In the genomic region with DNA sequence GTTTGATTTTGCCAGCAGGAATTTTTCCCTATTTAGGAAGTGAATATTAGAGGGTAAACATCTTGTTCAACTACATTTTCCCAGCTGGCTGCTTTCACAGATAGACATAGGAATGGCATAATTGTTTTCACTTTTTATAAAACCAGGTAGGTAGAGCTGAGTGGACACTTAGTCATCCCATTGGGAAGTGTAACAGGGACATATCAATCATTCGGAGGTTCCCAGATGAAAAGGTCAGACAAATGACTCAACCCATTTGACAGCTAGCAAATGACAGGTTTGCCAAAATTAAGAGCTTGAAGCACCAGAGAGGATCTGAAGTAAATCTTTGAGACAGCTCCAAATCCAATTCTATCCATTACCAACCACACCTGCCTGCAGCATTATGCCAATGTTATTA, we compare ENCODE assay signal across 21 cellular contexts.
DNase-seq lines count a peak whose midpoint lies in the region; ATAC-seq and TF ChIP-seq lines count a peak whose summit lies in the region.
"Had no signal": no experiment of that assay in that cellular context is flagged by ENCODE, and none has a peak within 500 bp of the region (broad histone marks: within the 10 kb centered on the region; RNA-seq: fewer than 3 reads in every experiment).

No MANE protein-coding gene starts in this region.

- H3K23me2 ChIP-seq in H9 (ENCODE audit: insufficient read length, low read depth, low read length, poor library complexity, severe bottlenecking), result no peaks in the 10 kb centered on the region

- no peak overlapping the region for H4K8ac ChIP-seq in H9 (replicated peaks; ENCODE audit: insufficient read length, low read depth, low read length)

- no peak for TF ChIP-seq EP300 in gastroesophageal sphincter (IDR thresholded peaks at IDR 0.05)

- intact Hi-C loops in MCF 10A (cut with micrococcal nuclease), result no loop called here

- H3K9ac ChIP-seq in H9 (ENCODE audit: extremely low read depth, insufficient read length, low read length), result no peak overlapping the region

- H3K23ac ChIP-seq in H9 (ENCODE audit: insufficient read length, low read depth, low read length), result peak overlapping the region; percentile 56

- H3K4me3 ChIP-seq in gastroesophageal sphincter, result no peak overlapping the region
- H3K4me3 ChIP-seq: lower lobe of right lung, tibial nerve had no signal

- TF ChIP-seq CTCF in H9 (conservative IDR thresholded peaks at IDR 0.05), result no peak
- no peak for TF ChIP-seq CTCF in MCF 10A (IDR thresholded peaks at IDR 0.05; ENCODE audit: unreplicated experiment)
- no peak for TF ChIP-seq CTCF in gastroesophageal sphincter (IDR thresholded peaks at IDR 0.05)

- no peak overlapping the region for H2BK15ac ChIP-seq in H9 (ENCODE audit: low read depth, low read length)

- H3K27ac Mint-ChIP-seq in H9 (no peak overlapping the region), MCF 10A (ENCODE audit: low read depth, unreplicated experiment) (no peak overlapping the region)
- H3K27ac Mint-ChIP-seq: activated naive CD8-positive, alpha-beta T cell; activated T-helper 17 cell treated with anti-CD3 and anti-CD28 coated beads, Interleukin-2, amount 50 U/mL, for 72 hours; HFFc6; stimulated activated naive CD8-positive, alpha-beta T cell treated with anti-CD3 and anti-CD28 coated beads, Interleukin-15, amount 100 ng/mL, for 72 hours; T-cell had no signal

- no peak overlapping the region for H2AK5ac ChIP-seq in H9 (ENCODE audit: insufficient read length, low read length)

- in situ Hi-C loops in ACHN (cut with HindIII; ENCODE audit: low pct_ligation_motif_present, low pct_unique_long_range_greater_than_20kb, low sequenced_read_pairs), result no loop called here

- no peak overlapping the region for H2BK20ac ChIP-seq in H9 (ENCODE audit: low read depth, low read length, poor library complexity, severe bottlenecking)

- H4K20me1 ChIP-seq in H9 (ENCODE audit: control insufficient read depth, insufficient read depth, insufficient read length), result no peaks in the 10 kb centered on the region

- no CpG with 5 or more reads among the region's 1 CpG for WGBS in H9 (ENCODE audit: extremely low coverage, insufficient read length, low lambda C conversion rate)
- 79 to 82% methylated on average over 1 of the region's 1 CpG for WGBS in gastroesophageal sphincter (ENCODE audit: low coverage in 1 of 2), 2 donors

- H3K18ac ChIP-seq in H9 (ENCODE audit: insufficient read length, low read depth, low read length), result no peak overlapping the region

- BruUV-seq in MCF 10A (replicated peaks; lab: Mats Ljungman, UMichigan), result no TSS peak

- no peak overlapping the region for H3T11ph ChIP-seq in H9 (ENCODE audit: low read length)

- H2BK5ac ChIP-seq in H9 (ENCODE audit: insufficient read length, low read length), result no peak overlapping the region

- H3K4me1 ChIP-seq in H9 (ENCODE audit: insufficient read depth, low read length), result no peaks in the 10 kb centered on the region
- H3K4me1 ChIP-seq in gastroesophageal sphincter, result no peaks in the 10 kb centered on the region
- H3K4me1 ChIP-seq: lower lobe of right lung had no signal

- peaks cover 0 to 3% of the 10 kb centered on the region in 2 experiments; a peak in 1 of 4 replicates for H3K4me1 Mint-ChIP-seq in H9
- peaks cover 17% of the 10 kb centered on the region for H3K4me1 Mint-ChIP-seq in MCF 10A (ENCODE audit: insufficient read depth, unreplicated experiment)
- H3K4me1 Mint-ChIP-seq: activated T-helper 17 cell treated with anti-CD3 and anti-CD28 coated beads, Interleukin-2, amount 50 U/mL, for 72 hours; stimulated activated naive CD8-positive, alpha-beta T cell treated with anti-CD3 and anti-CD28 coated beads, Interleukin-15, amount 100 ng/mL, for 72 hours; T-cell had no signal

- H3K4ac ChIP-seq in H9 (ENCODE audit: low read depth, low read length), result no peak overlapping the region

- no peak overlapping the region for H2BK120ac ChIP-seq in H9 (ENCODE audit: low read depth, low read length, poor library complexity, severe bottlenecking)

- H4K5ac ChIP-seq in H9 (ENCODE audit: insufficient read length, low read depth, low read length), result no peak overlapping the region

- H3K27me3 ChIP-seq in H9 (ENCODE audit: insufficient read depth, low read length), result no peaks in the 10 kb centered on the region
- no peaks in the 10 kb centered on the region for H3K27me3 ChIP-seq in gastroesophageal sphincter
- H3K27me3 ChIP-seq: tibial nerve had no signal

- CTCF ChIA-PET in MCF 10A (lab: Yijun Ruan, JAX), result no interaction called here

- TF ChIP-seq POLR2A in gastroesophageal sphincter (IDR thresholded peaks at IDR 0.05), result no peak

- H3K9me3 Mint-ChIP-seq in H9 (no peaks in the 10 kb centered on the region), MCF 10A (ENCODE audit: unreplicated experiment) (no peaks in the 10 kb centered on the region)
- H3K9me3 Mint-ChIP-seq: activated T-helper 17 cell treated with anti-CD3 and anti-CD28 coated beads, Interleukin-2, amount 50 U/mL, for 72 hours; stimulated activated naive CD8-positive, alpha-beta T cell treated with anti-CD3 and anti-CD28 coated beads, Interleukin-15, amount 100 ng/mL, for 72 hours; T-cell had no signal

- no peak overlapping the region for H4K91ac ChIP-seq in H9 (ENCODE audit: insufficient read length, low read depth, low read length)

- H3K27ac ChIP-seq in H9 (ENCODE audit: insufficient read length, low read depth, low read length), result no peak overlapping the region
- no peak overlapping the region for H3K27ac ChIP-seq in gastroesophageal sphincter
- H3K27ac ChIP-seq: lower lobe of right lung, tibial nerve had no signal

- no peaks in the 10 kb centered on the region for H3K27me3 Mint-ChIP-seq in H9 (ENCODE audit: low read depth)
- H3K27me3 Mint-ChIP-seq in MCF 10A (ENCODE audit: insufficient read depth, unreplicated experiment), result no peaks in the 10 kb centered on the region
- H3K27me3 Mint-ChIP-seq: activated T-helper 17 cell treated with anti-CD3 and anti-CD28 coated beads, Interleukin-2, amount 50 U/mL, for 72 hours; stimulated activated naive CD8-positive, alpha-beta T cell treated with anti-CD3 and anti-CD28 coated beads, Interleukin-15, amount 100 ng/mL, for 72 hours had no signal

- no peak overlapping the region for H2BK12ac ChIP-seq in H9 (ENCODE audit: insufficient read length, low read depth, low read length)

- DNase-seq in H9, result no peak
- peak; percentile 25 for DNase-seq in NCI-H446 treated with DMSO at 0.1 percent for 48 hours (lab: John Stamatoyannopoulos, UW)
- peak; percentile 83 for DNase-seq in MCF 10A (ENCODE audit: unreplicated experiment)
- peak; percentile 13 for DNase-seq in glomerular visceral epithelial cell (ENCODE audit: extremely low spot score)
- no peak for DNase-seq in ACHN
- DNase-seq: activated CD4-positive, alpha-beta T cell treated with anti-CD3 and anti-CD28 coated beads for 48 hours; HFFc6; hippocampal formation; lower lobe of right lung; NCI-H187; nucleus accumbens; stimulated activated CD4-positive, alpha-beta T cell treated with anti-CD3 and anti-CD28 coated beads, Interleukin-4, amount 100 ng/mL, for 24 hours; stimulated activated naive CD8-positive, alpha-beta T cell treated with anti-CD3 and anti-CD28 coated beads, Interleukin-15, amount 100 ng/mL, for 72 hours; T-cell had no signal

- no peak overlapping the region for H3K4me2 ChIP-seq in H9 (ENCODE audit: insufficient read depth, insufficient read length, low read length)

- H3K4me3 Mint-ChIP-seq in H9 (no peak overlapping the region), MCF 10A (ENCODE audit: unreplicated experiment) (no peak overlapping the region)
- H3K4me3 Mint-ChIP-seq: activated naive CD8-positive, alpha-beta T cell; activated T-helper 17 cell treated with anti-CD3 and anti-CD28 coated beads, Interleukin-2, amount 50 U/mL, for 72 hours; HFFc6; stimulated activated naive CD8-positive, alpha-beta T cell treated with anti-CD3 and anti-CD28 coated beads, Interleukin-15, amount 100 ng/mL, for 72 hours; T-cell had no signal

- no peaks in the 10 kb centered on the region for H3K79me1 ChIP-seq in H9 (ENCODE audit: insufficient read depth, low read depth, low read length, poor library complexity, severe bottlenecking)

- H3K14ac ChIP-seq in H9 (ENCODE audit: insufficient read depth, low read length), result no peak overlapping the region

- no peaks in the 10 kb centered on the region for H3K9me3 ChIP-seq in H9 (ENCODE audit: control insufficient read depth, low read depth, low read length)
- H3K9me3 ChIP-seq in gastroesophageal sphincter, result no peaks in the 10 kb centered on the region
- H3K9me3 ChIP-seq: lower lobe of right lung, tibial nerve had no signal

- H2AFZ ChIP-seq in H9 (ENCODE audit: low read length), result no peak overlapping the region

- H3K36me3 ChIP-seq in gastroesophageal sphincter, result no peaks in the 10 kb centered on the region
- H3K36me3 ChIP-seq: lower lobe of right lung, tibial nerve had no signal

- ATAC-seq in GM18511 (IDR thresholded peaks at IDR 0.05; ENCODE audit: unreplicated experiment) (no peak), gastroesophageal sphincter (no peak)
- ATAC-seq: activated T-helper 17 cell treated with anti-CD3 and anti-CD28 coated beads, Interleukin-2, amount 50 U/mL, for 72 hours; HepG2; lower lobe of right lung; Right ventricle myocardium inferior; stimulated activated naive CD8-positive, alpha-beta T cell treated with anti-CD3 and anti-CD28 coated beads, Interleukin-15, amount 100 ng/mL, for 72 hours; T-cell had no signal

- no peak overlapping the region for H3K56ac ChIP-seq in H9 (ENCODE audit: insufficient read length, low read depth, low read length)

- POLR2A ChIA-PET in MCF 10A (lab: Yijun Ruan, JAX), result interaction anchor here (1.3 kb wide), 1 partner anchor 31 kb away, joined by 3 read pairs; no protein-coding TSS in a partner anchor

- H3K36me3 Mint-ChIP-seq in H9 (ENCODE audit: insufficient read depth in 1 of 3, low read depth in 3 of 3), result no peaks in the 10 kb centered on the region
- H3K36me3 Mint-ChIP-seq in MCF 10A (ENCODE audit: insufficient read depth, unreplicated experiment), result no peaks in the 10 kb centered on the region
- H3K36me3 Mint-ChIP-seq: activated naive CD8-positive, alpha-beta T cell; T-cell had no signal

- no peaks in the 10 kb centered on the region for H3K79me2 ChIP-seq in H9 (ENCODE audit: insufficient read depth, low read length)

Comparison
In these comparisons a context has a peak if more than half of its experiments do, and no peak if none do; other contexts are left out.
1. DNase-seq: peak in NCI-H446 treated with DMSO at 0.1 percent for 48 hours (single experiment), MCF 10A (single experiment) and glomerular visceral epithelial cell (single experiment); none in H9 (single experiment) and ACHN (single experiment).